ENCODE assay signal across 8 cellular contexts in the genomic region with DNA sequence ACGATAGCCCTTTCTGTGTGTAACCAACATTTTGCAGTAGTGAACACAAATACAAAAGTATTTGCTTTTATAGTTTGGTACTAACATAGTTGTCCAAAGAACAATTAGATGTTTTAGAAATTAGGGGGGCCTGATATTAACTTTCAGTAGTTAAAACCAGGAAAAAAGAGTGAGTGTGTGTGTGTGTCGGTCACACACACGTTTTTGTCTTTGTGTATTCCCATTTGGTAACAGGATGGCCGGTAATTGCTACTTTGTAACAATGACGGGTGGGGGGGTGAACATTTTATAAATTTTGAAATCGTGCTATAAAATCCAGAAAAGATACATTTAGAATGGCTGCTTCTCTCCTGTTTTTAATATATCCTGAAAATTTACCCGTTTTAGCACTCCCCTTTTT. TPM values are rescaled to one million over a fixed set of nuclear protein-coding genes. Genes with fewer than 3 reads are reported as not detected.
DNase-seq lines count a peak whose midpoint lies in the region; ATAC-seq and TF ChIP-seq lines count a peak whose summit lies in the region.

No MANE protein-coding gene starts in this region.

- TF ChIP-seq CTCF in suprapubic skin (IDR thresholded peaks at IDR 0.05), result no peak

- ATAC-seq in activated naive CD4-positive, alpha-beta T cell treated with anti-CD3 and anti-CD28 coated beads, Interleukin-2, amount 50 U/mL, for 72 hours, result no peak
- ATAC-seq in HG03196 (IDR thresholded peaks at IDR 0.05; ENCODE audit: unreplicated experiment) (no peak), GM21576 (IDR thresholded peaks at IDR 0.05; ENCODE audit: unreplicated experiment) (no peak)

- no peaks in the 10 kb centered on the region for H3K36me3 ChIP-seq in suprapubic skin

- peaks cover 10% of the 10 kb centered on the region for H3K36me3 Mint-ChIP-seq in T-helper 1 cell treated with Interleukin-12 subunit alpha and Interleukin-12 subunit beta and Interleukin-4 antibody, amounts not matched to agents 30 μg/mL and 1 μg/mL, for 36 hours (ENCODE audit: low read depth)
- peaks cover 20 to 43% of the 10 kb centered on the region in 2 donors for H3K36me3 Mint-ChIP-seq in activated naive CD4-positive, alpha-beta T cell treated with anti-CD3 and anti-CD28 coated beads, Interleukin-2, amount 50 U/mL, for 72 hours
- H3K36me3 Mint-ChIP-seq in immature natural killer cell, result no peaks in the 10 kb centered on the region

- no peak for DNase-seq in T-helper 1 cell
- DNase-seq in activated naive CD4-positive, alpha-beta T cell treated with anti-CD3 and anti-CD28 coated beads, Interleukin-2, amount 50 U/mL, for 72 hours (ENCODE audit: low spot score in 2 of 2), result no peak
- DNase-seq in immature natural killer cell, result no peak
- DNase-seq in suprapubic skin (ENCODE audit: low spot score in 2 of 2), result no peak
- no peak for DNase-seq in RPMI8226

- H3K4me1 Mint-ChIP-seq in T-helper 1 cell treated with Interleukin-12 subunit alpha and Interleukin-12 subunit beta and Interleukin-4 antibody, amounts not matched to agents 30 μg/mL and 1 μg/mL, for 36 hours (ENCODE audit: low read depth), result peaks cover 22% of the 10 kb centered on the region
- H3K4me1 Mint-ChIP-seq in immature natural killer cell, result peaks cover 41 to 60% of the 10 kb centered on the region in 2 donors

- no peaks in the 10 kb centered on the region for H3K9me3 ChIP-seq in suprapubic skin

- H3K4me3 Mint-ChIP-seq in T-helper 1 cell treated with Interleukin-12 subunit alpha and Interleukin-12 subunit beta and Interleukin-4 antibody, amounts not matched to agents 30 μg/mL and 1 μg/mL, for 36 hours, result peak overlapping the region; percentile 98
- H3K4me3 Mint-ChIP-seq in immature natural killer cell, result peak overlapping the region; percentile 91 to 99 (median 98)

- H3K27ac Mint-ChIP-seq in T-helper 1 cell treated with Interleukin-12 subunit alpha and Interleukin-12 subunit beta and Interleukin-4 antibody, amounts not matched to agents 30 μg/mL and 1 μg/mL, for 36 hours, result peak overlapping the region; percentile 99
- peak overlapping the region; percentile 98 to 99 for H3K27ac Mint-ChIP-seq in activated naive CD4-positive, alpha-beta T cell treated with anti-CD3 and anti-CD28 coated beads, Interleukin-2, amount 50 U/mL, for 72 hours
- peak overlapping the region; percentile 99 to 100 (median 99) for H3K27ac Mint-ChIP-seq in immature natural killer cell

- H3K27me3 ChIP-seq in suprapubic skin, result no peaks in the 10 kb centered on the region

- peaks cover 29% of the 10 kb centered on the region for H3K4me1 ChIP-seq in suprapubic skin

- H3K9me3 Mint-ChIP-seq in T-helper 1 cell treated with Interleukin-12 subunit alpha and Interleukin-12 subunit beta and Interleukin-4 antibody, amounts not matched to agents 30 μg/mL and 1 μg/mL, for 36 hours, result peaks cover 13% of the 10 kb centered on the region
- peaks cover 4 to 13% of the 10 kb centered on the region in 2 donors for H3K9me3 Mint-ChIP-seq in activated naive CD4-positive, alpha-beta T cell treated with anti-CD3 and anti-CD28 coated beads, Interleukin-2, amount 50 U/mL, for 72 hours
- no peaks in the 10 kb centered on the region for H3K9me3 Mint-ChIP-seq in immature natural killer cell

- no peak for TF ChIP-seq EP300 in suprapubic skin (IDR thresholded peaks at IDR 0.05)

- H3K4me3 ChIP-seq in suprapubic skin, result peak overlapping the region; percentile 93

- 17% methylated on average over 7 of the region's 7 CpGs for WGBS in suprapubic skin

- H3K27me3 Mint-ChIP-seq in T-helper 1 cell treated with Interleukin-12 subunit alpha and Interleukin-12 subunit beta and Interleukin-4 antibody, amounts not matched to agents 30 μg/mL and 1 μg/mL, for 36 hours (ENCODE audit: low read depth), result no peaks in the 10 kb centered on the region
- peaks cover 5 to 15% (median 14%) of the 10 kb centered on the region in 3 donors for H3K27me3 Mint-ChIP-seq in immature natural killer cell (ENCODE audit: low read depth in 3 of 3)

- TF ChIP-seq POLR2A in suprapubic skin (IDR thresholded peaks at IDR 0.05), result no peak

- H3K27ac ChIP-seq in suprapubic skin, result no peak overlapping the region

RNA-seq across cellular contexts. Expression of a gene that starts 1.5 kb away (rescaled TPM):
- total RNA-seq in activated naive CD4-positive, alpha-beta T cell treated with anti-CD3 and anti-CD28 coated beads, Interleukin-2, amount 50 U/mL, for 72 hours, result 10 to 100 TPM; 55.3 to 76.8 TPM
- 10 to 100 TPM; 27.9 to 70.7 (median 34.9) TPM for polyA plus RNA-seq in immature natural killer cell
- 10 to 100 TPM; 29.0 to 48.0 (median 31.1) TPM for total RNA-seq in suprapubic skin

RNA-seq across cellular contexts. Expression of a gene that starts 12.0 kb away (rescaled TPM):
- 10 to 100 TPM; 30.4 to 63.3 TPM for total RNA-seq in activated naive CD4-positive, alpha-beta T cell treated with anti-CD3 and anti-CD28 coated beads, Interleukin-2, amount 50 U/mL, for 72 hours
- polyA plus RNA-seq in immature natural killer cell, result 10 to 100 TPM in 1 of 3 donors, 1 to 10 TPM in 2; 5.8 to 11.4 (median 7.7) TPM
- total RNA-seq in suprapubic skin, result 10 to 100 TPM in 3 of 4 donors, 1 to 10 TPM in 1; 8.2 to 22.4 (median 16.1) TPM
